In genomic region chr2:232854082-232854481, GRCh38 we compare ENCODE assay signal across 13 cellular contexts. TPM values are rescaled to one million over a fixed set of nuclear protein-coding genes. Genes with fewer than 3 reads are reported as not detected.
DNase-seq lines count a peak whose midpoint lies in the region; ATAC-seq, FAIRE-seq and TF ChIP-seq lines count a peak whose summit lies in the region.
"Had no signal": no experiment of that assay in that cellular context is flagged by ENCODE, and none has a peak within 500 bp of the region (broad histone marks: within the 10 kb centered on the region; RNA-seq: fewer than 3 reads in every experiment).

No MANE protein-coding gene starts in this region.

- peak in 1 of 2 donors; percentile 43 for ATAC-seq in lower lobe of right lung

- H3K27me3 ChIP-seq in bronchial epithelial cell (ENCODE audit: control insufficient read depth, insufficient read depth, low read length) (no peaks in the 10 kb centered on the region), lower lobe of right lung (ENCODE audit: low read depth) (no peaks in the 10 kb centered on the region)

- H3K9me3 ChIP-seq in lower lobe of right lung, result no peaks in the 10 kb centered on the region

- H3K36me3 ChIP-seq in bronchial epithelial cell (ENCODE audit: control insufficient read depth, insufficient read depth, low read length), result peaks cover 14% of the 10 kb centered on the region
- peaks cover 89% of the 10 kb centered on the region for H3K36me3 ChIP-seq in lower lobe of right lung

- peaks cover 9% of the 10 kb centered on the region for H3K4me1 ChIP-seq in lower lobe of right lung

- no peak for TF ChIP-seq POLR2A in GM12892 (IDR thresholded peaks at IDR 0.05; ENCODE audit: low read depth, low read length)

- TF ChIP-seq CTCF in AG09309 (IDR thresholded peaks at IDR 0.05; ENCODE audit: control insufficient read depth, insufficient read depth, low read depth, low read length, missing control alignments) (no peak), bronchial epithelial cell (IDR thresholded peaks at IDR 0.05; ENCODE audit: insufficient read depth, low read length, severe bottlenecking) (no peak), lower lobe of right lung (IDR thresholded peaks at IDR 0.05) (no peak)

- DNase-seq in AG09309 (ENCODE audit: low read depth) (peak; percentile 57), bronchial epithelial cell (ENCODE audit: low read depth) (peak; percentile 81), lower lobe of right lung (peak; percentile 70), GM12892 (ENCODE audit: insufficient read length) (no peak), HuH-7.5 (ENCODE audit: low spot score) (no peak), midbrain (lab: John Stamatoyannopoulos, UW) (no peak)
- no peak for DNase-seq in activated effector memory CD4-positive, alpha-beta T cell treated with Interleukin-2 at 50 U/mL for 16 hours
- DNase-seq: central memory CD4-positive, alpha-beta T cell; NCI-H187 treated with DMSO at 0.1 percent for 48 hours; SHP77 treated with DMSO at 0.1 percent for 48 hours; stimulated activated CD8-positive, alpha-beta memory T cell treated with anti-CD3 and anti-CD28 coated beads, Interleukin-4, amount 100 ng/mL, for 48 hours had no signal

- H3K27ac ChIP-seq in lower lobe of right lung, result no peak overlapping the region

- H3K4me3 ChIP-seq in AG09309 (ENCODE audit: control insufficient read depth, low read depth, low read length) (no peak overlapping the region), bronchial epithelial cell (ENCODE audit: low read depth, low read length) (no peak overlapping the region), lower lobe of right lung (no peak overlapping the region)

- no peak for TF ChIP-seq RAD21 in Ishikawa (IDR thresholded peaks at IDR 0.05; ENCODE audit: low read depth)

- FAIRE-seq in bronchial epithelial cell (lab: Jason Lieb, UNC), result no peak
- FAIRE-seq in GM12892 (lab: Jason Lieb, UNC), result no peak
- FAIRE-seq: GM18507 had no signal

- TF ChIP-seq EP300 in Ishikawa (IDR thresholded peaks at IDR 0.05; ENCODE audit: borderline replicate concordance), result peak; percentile 66; the same call in 1 of the 2 replicates

- intact Hi-C loops in lower lobe of right lung (cut with DNase I), result loop anchor here (10.0 kb wide), 1 partner anchor 401 kb away; the partner anchor contains the start of gene ATG16L1

TF ChIP-seq in Ishikawa, 13 proteins besides CTCF, POLR2A, EP300 and RAD21:
- TF ChIP-seq EGR1 (IDR thresholded peaks at IDR 0.05) (peak; percentile 99), NFIC (IDR thresholded peaks at IDR 0.05) (peak; percentile 85), TCF12 (IDR thresholded peaks at IDR 0.05; ENCODE audit: low read depth) (peak; percentile 65; the same call in 1 of the 2 replicates), TEAD4 (IDR thresholded peaks at IDR 0.05) (peak; percentile 68), CEBPB (IDR thresholded peaks at IDR 0.05) (no peak)
TF ChIP-seq in Ishikawa: peak in this region for 4.

RNA-seq across cellular contexts. Expression of gene SNORC, which starts 16.0 kb away (rescaled TPM):
- total RNA-seq in bronchial epithelial cell (0.53 and 1.0 TPM in 2 replicates), lower lobe of right lung (0.53 TPM)
- not detected for polyA plus RNA-seq in GM12892 (2012; ENCODE audit: missing spikeins)

Comparison
In these comparisons a context has a peak if more than half of its experiments do, and no peak if none do; other contexts are left out.
1. DNase-seq: peak in AG09309 (single experiment), bronchial epithelial cell (single experiment) and lower lobe of right lung (single experiment); none in GM12892 (single experiment), activated effector memory CD4-positive, alpha-beta T cell treated with Interleukin-2 at 50 U/mL for 16 hours (single experiment), HuH-7.5 (single experiment) and midbrain (single experiment).